ENCODE assay signal across 29 cellular contexts in the genomic region with DNA sequence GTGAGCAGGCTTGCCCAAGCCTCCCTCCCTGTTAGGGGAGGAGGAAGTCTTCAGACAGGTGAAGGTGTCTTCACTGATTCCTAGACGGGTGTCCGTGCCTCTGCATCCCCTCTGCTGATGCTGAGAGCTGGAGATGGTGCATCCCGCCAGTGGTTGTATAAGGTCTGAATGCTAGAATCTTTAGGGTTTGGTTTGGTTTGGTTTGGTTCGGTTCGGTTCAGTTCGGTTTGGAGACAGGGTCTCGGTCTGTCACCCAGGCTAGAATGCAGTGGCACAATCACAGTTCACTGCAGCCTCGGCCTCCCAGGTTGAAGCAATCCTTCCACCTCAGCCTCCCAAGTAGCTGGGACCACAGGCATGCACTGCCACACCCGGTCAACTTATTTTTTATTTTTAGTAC.
DNase-seq lines count a peak whose midpoint lies in the region; ATAC-seq, FAIRE-seq and TF ChIP-seq lines count a peak whose summit lies in the region.
"Had no signal": no experiment of that assay in that cellular context is flagged by ENCODE, and none has a peak within 500 bp of the region (broad histone marks: within the 10 kb centered on the region; RNA-seq: fewer than 3 reads in every experiment).

No MANE protein-coding gene starts in this region.

- peak overlapping the region; percentile 51 for H3K27ac Mint-ChIP-seq in activated CD4-positive, alpha-beta T cell treated with anti-CD3 and anti-CD28 coated beads, Interleukin-2, amount 10 ng/mL, durations not matched to agents 24 days and 14 days
- H3K27ac Mint-ChIP-seq in activated B cell treated with CpG ODN at 0.5 μM for 24 hours (peak overlapping the region; percentile 18), naive B cell (peak overlapping the region in 5 of 6 donors; percentile 66 to 93 (median 86))
- H3K27ac Mint-ChIP-seq: progenitor cell of endocrine pancreas had no signal

- H3K27ac ChIP-seq in BLaER1 treated with 17β-estradiol and CSF1 and Interleukin-3, amounts not matched to agents 10 nM and 100 nM: no peak overlapping the region
- H3K27ac ChIP-seq in caudate nucleus (ENCODE audit: low read depth, low read length): no peak overlapping the region
- H3K27ac ChIP-seq: esophagus squamous epithelium, HL-60, right lobe of liver, SK-N-MC, thyroid gland had no signal

- peak overlapping the region in 7 of 11 experiments; percentile 28 to 97 (median 88); a peak in 8 of 22 replicates for H3K4me2 ChIP-seq in BLaER1 treated with 17β-estradiol and CSF1 and Interleukin-3, amounts not matched to agents 10 nM and 100 nM

- TF ChIP-seq CTCF in activated B cell treated with CpG ODN at 0.5 μM for 24 hours (IDR thresholded peaks at IDR 0.05): no peak

- H3K36me3 ChIP-seq in BLaER1 treated with 17β-estradiol and CSF1 and Interleukin-3, amounts not matched to agents 10 nM and 100 nM: peaks cover 11 to 64% (median 33%) of the 10 kb centered on the region in 11 experiments; a peak in 21 of 22 replicates

- no peaks in the 10 kb centered on the region for H3K27me3 Mint-ChIP-seq in activated CD4-positive, alpha-beta T cell treated with anti-CD3 and anti-CD28 coated beads, Interleukin-2, amount 10 ng/mL, durations not matched to agents 24 days and 14 days
- H3K27me3 Mint-ChIP-seq in activated B cell treated with CpG ODN at 0.5 μM for 24 hours (no peaks in the 10 kb centered on the region), naive B cell (no peaks in the 10 kb centered on the region)
- H3K27me3 Mint-ChIP-seq: progenitor cell of endocrine pancreas had no signal

- intact Hi-C loops in activated CD4-positive, alpha-beta T cell treated with anti-CD3 and anti-CD28 coated beads, Interleukin-2, amount 10 ng/mL, durations not matched to agents 24 days and 14 days (cut with micrococcal nuclease): loop anchor here (5.0 to 10.0 kb wide), 2 partner anchors 35 to 168 kb away; no protein-coding TSS in a partner anchor
- intact Hi-C loops in activated B cell treated with CpG ODN at 0.5 μM for 24 hours (cut with micrococcal nuclease): loop anchor here (5.0 to 10.0 kb wide), 2 partner anchors 35 to 168 kb away; no protein-coding TSS in a partner anchor

- no peaks in the 10 kb centered on the region for H3K27me3 ChIP-seq in BLaER1 treated with 17β-estradiol and CSF1 and Interleukin-3, amounts not matched to agents 10 nM and 100 nM
- H3K27me3 ChIP-seq: esophagus squamous epithelium, right lobe of liver, thyroid gland had no signal

- no peaks in the 10 kb centered on the region for H3K9me3 ChIP-seq in BLaER1 treated with 17β-estradiol and CSF1 and Interleukin-3, amounts not matched to agents 10 nM and 100 nM (replicated peaks in 1 of 11)
- H3K9me3 ChIP-seq: esophagus squamous epithelium, right lobe of liver, thyroid gland had no signal

- no peak for DNase-seq in activated CD4-positive, alpha-beta T cell treated with anti-CD3 and anti-CD28 coated beads, Interleukin-2, amount 10 ng/mL, durations not matched to agents 24 days and 14 days
- DNase-seq in activated CD4-positive, alpha-beta T cell treated with anti-CD3 and anti-CD28 coated beads, Interleukin-2, amount 50 U/mL, for 1 hour: no peak
- no peak for DNase-seq in activated B cell treated with CpG ODN at 0.5 μM for 24 hours
- DNase-seq in naive B cell: no peak
- no peak for DNase-seq in caudate nucleus (lab: John Stamatoyannopoulos, UW)
- DNase-seq in GM12891 (ENCODE audit: insufficient read length, low spot score): no peak
- DNase-seq in SW 1271 (lab: John Stamatoyannopoulos, UW): no peak
- DNase-seq: 8988T; activated CD4-positive, alpha-beta T cell treated with anti-CD3 and anti-CD28 coated beads, Interleukin-2, amount 50 U/mL, for 48 hours; activated T-cell treated with anti-CD3 and anti-CD28 coated beads, Interleukin-2, amount 50 U/mL, for 4 hours; central memory CD4-positive, alpha-beta T cell; esophagus squamous epithelium; Karpas-422; MV-4-11; NCI-H146; NCI-H446; NCI-H82; stimulated activated naive CD4-positive, alpha-beta T cell treated with Interleukin-2 at 50 U/mL for 16 hours; thyroid gland had no signal

- H3K4me3 Mint-ChIP-seq in activated CD4-positive, alpha-beta T cell treated with anti-CD3 and anti-CD28 coated beads, Interleukin-2, amount 10 ng/mL, durations not matched to agents 24 days and 14 days: no peak overlapping the region
- H3K4me3 Mint-ChIP-seq in activated B cell treated with CpG ODN at 0.5 μM for 24 hours: no peak overlapping the region
- no peak overlapping the region for H3K4me3 Mint-ChIP-seq in naive B cell
- H3K4me3 Mint-ChIP-seq: activated T-cell treated with anti-CD3 and anti-CD28 coated beads, Interleukin-2, amount 50 U/mL, for 4 hours had no signal

- no peak for ATAC-seq in activated B cell treated with CpG ODN at 0.5 μM for 24 hours (ENCODE audit: low read depth)
- ATAC-seq in naive B cell (ENCODE audit: low read depth in 2 of 2): no peak
- ATAC-seq: activated naive CD4-positive, alpha-beta T cell treated with anti-CD3 and anti-CD28 coated beads, Interleukin-2, amount 50 U/mL, for 72 hours; activated T-cell treated with anti-CD3 and anti-CD28 coated beads, Interleukin-2, amount 50 U/mL, for 4 hours; right lobe of liver had no signal

- H3K36me3 Mint-ChIP-seq in activated CD4-positive, alpha-beta T cell treated with anti-CD3 and anti-CD28 coated beads, Interleukin-2, amount 10 ng/mL, durations not matched to agents 24 days and 14 days (ENCODE audit: low read depth): peaks cover 17% of the 10 kb centered on the region
- peaks cover 53% of the 10 kb centered on the region for H3K36me3 Mint-ChIP-seq in activated B cell treated with CpG ODN at 0.5 μM for 24 hours (ENCODE audit: low read depth)
- H3K36me3 Mint-ChIP-seq in naive B cell: peaks cover 0 to 1% of the 10 kb centered on the region in 2 donors

- TF ChIP-seq POLR2A in GM12891 (IDR thresholded peaks at IDR 0.05; ENCODE audit: low read depth, low read length): no peak

- POLR2A ChIA-PET in activated B cell treated with CpG ODN at 0.5 μM for 24 hours (lab: Charles Lee): no interaction called here

- no peak overlapping the region for H3K4me3 ChIP-seq in BLaER1 treated with 17β-estradiol and CSF1 and Interleukin-3, amounts not matched to agents 10 nM and 100 nM
- H3K4me3 ChIP-seq: esophagus squamous epithelium, right lobe of liver, SK-N-MC, thyroid gland had no signal

- H3K9ac ChIP-seq in BLaER1 treated with 17β-estradiol and CSF1 and Interleukin-3, amounts not matched to agents 10 nM and 100 nM: no peak overlapping the region

- no peak for FAIRE-seq in GM12891 (lab: Jason Lieb, UNC)
- FAIRE-seq: astrocyte, endometrium, frontal cortex, G401.6 had no signal

- peaks cover 43% of the 10 kb centered on the region for H3K4me1 Mint-ChIP-seq in activated CD4-positive, alpha-beta T cell treated with anti-CD3 and anti-CD28 coated beads, Interleukin-2, amount 10 ng/mL, durations not matched to agents 24 days and 14 days
- H3K4me1 Mint-ChIP-seq in activated B cell treated with CpG ODN at 0.5 μM for 24 hours (peaks cover 64% of the 10 kb centered on the region), naive B cell (peaks cover 52 to 82% (median 52%) of the 10 kb centered on the region in 3 donors)

- peaks cover 38 to 86% (median 85%) of the 10 kb centered on the region in 10 experiments for H3K4me1 ChIP-seq in BLaER1 treated with 17β-estradiol and CSF1 and Interleukin-3, amounts not matched to agents 10 nM and 100 nM
- H3K4me1 ChIP-seq: right lobe of liver had no signal

- peaks cover 0 to 72% (median 25%) of the 10 kb centered on the region in 11 experiments; a peak in 14 of 22 replicates for H4K20me1 ChIP-seq in BLaER1 treated with 17β-estradiol and CSF1 and Interleukin-3, amounts not matched to agents 10 nM and 100 nM

- H3K9me3 Mint-ChIP-seq in activated CD4-positive, alpha-beta T cell treated with anti-CD3 and anti-CD28 coated beads, Interleukin-2, amount 10 ng/mL, durations not matched to agents 24 days and 14 days: no peaks in the 10 kb centered on the region
- no peaks in the 10 kb centered on the region for H3K9me3 Mint-ChIP-seq in activated B cell treated with CpG ODN at 0.5 μM for 24 hours
- H3K9me3 Mint-ChIP-seq in naive B cell: no peaks in the 10 kb centered on the region
- H3K9me3 Mint-ChIP-seq: activated naive CD4-positive, alpha-beta T cell treated with anti-CD3 and anti-CD28 coated beads, Interleukin-2, amount 50 U/mL, for 72 hours; activated T-cell treated with anti-CD3 and anti-CD28 coated beads, Interleukin-2, amount 50 U/mL, for 4 hours had no signal

- CTCF ChIA-PET in activated B cell treated with CpG ODN at 0.5 μM for 24 hours (lab: Charles Lee): no interaction called here

TF ChIP-seq in GM12891, 5 proteins besides CTCF, POLR2A, EP300 and RAD21:
- TF ChIP-seq PAX5 (IDR thresholded peaks at IDR 0.05; ENCODE audit: insufficient read depth, low read length, severe bottlenecking) (no peak), TAF1 (IDR thresholded peaks at IDR 0.05; ENCODE audit: low read depth, low read length) (no peak), POU2F2 (IDR thresholded peaks at IDR 0.05; ENCODE audit: low read depth, low read length) (no peak), SPI1 (IDR thresholded peaks at IDR 0.05; ENCODE audit: low read depth, low read length) (no peak), POLR2AphosphoS5 (IDR thresholded peaks at IDR 0.05; ENCODE audit: low read depth, low read length) (no peak)

Comparison
In these comparisons a context has a peak if more than half of its experiments do, and no peak if none do; other contexts are left out.
1. H3K27ac Mint-ChIP-seq: peak in every context shown above with its lines; median percentile 86 in naive B cell; 51 in activated CD4-positive, alpha-beta T cell treated with anti-CD3 and anti-CD28 coated beads, Interleukin-2, amount 10 ng/mL, durations not matched to agents 24 days and 14 days; 18 in activated B cell treated with CpG ODN at 0.5 μM for 24 hours.